Comparison of ENCODE assay signal across 1 cellular context in the genomic region with DNA sequence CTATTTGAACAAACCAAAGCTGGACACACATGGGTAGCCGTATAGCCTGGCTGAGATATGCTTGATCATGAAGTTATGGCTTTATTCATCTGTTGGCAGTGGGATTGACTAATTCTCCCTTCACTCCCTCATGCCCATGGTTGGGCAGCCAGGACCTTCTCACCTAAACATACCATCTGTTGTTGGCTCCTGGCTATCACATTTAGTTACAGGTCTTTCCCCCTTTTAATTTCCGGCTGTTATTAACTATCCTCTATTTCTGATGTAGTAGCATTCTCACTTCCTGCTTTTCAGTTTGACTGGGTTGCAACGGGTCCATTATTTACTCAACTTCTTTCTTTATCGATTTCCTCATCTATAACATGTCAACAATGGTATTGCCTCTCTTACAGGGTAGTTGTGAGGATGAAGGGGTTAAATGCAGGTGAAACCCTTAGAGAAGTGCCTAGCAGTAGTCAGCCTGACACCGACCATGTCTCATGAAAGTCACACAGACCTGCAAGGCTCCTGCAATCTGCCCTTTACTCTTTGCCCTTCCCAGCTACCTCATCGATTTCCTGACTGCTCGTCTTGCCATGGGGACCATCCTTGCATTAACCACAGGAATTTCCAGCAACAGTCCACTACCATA.
TF ChIP-seq lines count a peak whose summit lies in the region.

No MANE protein-coding gene starts in this region.

TF ChIP-seq in GM12878, 131 proteins besides CTCF, POLR2A, EP300 and RAD21 (continued from another document):
- TF ChIP-seq, protein P1, sequence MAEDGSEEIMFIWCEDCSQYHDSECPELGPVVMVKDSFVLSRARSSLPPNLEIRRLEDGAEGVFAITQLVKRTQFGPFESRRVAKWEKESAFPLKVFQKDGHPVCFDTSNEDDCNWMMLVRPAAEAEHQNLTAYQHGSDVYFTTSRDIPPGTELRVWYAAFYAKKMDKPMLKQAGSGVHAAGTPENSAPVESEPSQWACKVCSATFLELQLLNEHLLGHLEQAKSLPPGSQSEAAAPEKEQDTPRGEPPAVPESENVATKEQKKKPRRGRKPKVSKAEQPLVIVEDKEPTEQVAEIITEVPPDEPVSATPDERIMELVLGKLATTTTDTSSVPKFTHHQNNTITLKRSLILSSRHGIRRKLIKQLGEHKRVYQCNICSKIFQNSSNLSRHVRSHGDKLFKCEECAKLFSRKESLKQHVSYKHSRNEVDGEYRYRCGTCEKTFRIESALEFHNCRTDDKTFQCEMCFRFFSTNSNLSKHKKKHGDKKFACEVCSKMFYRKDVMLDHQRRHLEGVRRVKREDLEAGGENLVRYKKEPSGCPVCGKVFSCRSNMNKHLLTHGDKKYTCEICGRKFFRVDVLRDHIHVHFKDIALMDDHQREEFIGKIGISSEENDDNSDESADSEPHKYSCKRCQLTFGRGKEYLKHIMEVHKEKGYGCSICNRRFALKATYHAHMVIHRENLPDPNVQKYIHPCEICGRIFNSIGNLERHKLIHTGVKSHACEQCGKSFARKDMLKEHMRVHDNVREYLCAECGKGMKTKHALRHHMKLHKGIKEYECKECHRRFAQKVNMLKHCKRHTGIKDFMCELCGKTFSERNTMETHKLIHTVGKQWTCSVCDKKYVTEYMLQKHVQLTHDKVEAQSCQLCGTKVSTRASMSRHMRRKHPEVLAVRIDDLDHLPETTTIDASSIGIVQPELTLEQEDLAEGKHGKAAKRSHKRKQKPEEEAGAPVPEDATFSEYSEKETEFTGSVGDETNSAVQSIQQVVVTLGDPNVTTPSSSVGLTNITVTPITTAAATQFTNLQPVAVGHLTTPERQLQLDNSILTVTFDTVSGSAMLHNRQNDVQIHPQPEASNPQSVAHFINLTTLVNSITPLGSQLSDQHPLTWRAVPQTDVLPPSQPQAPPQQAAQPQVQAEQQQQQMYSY (CRISPR knock-in tag; IDR thresholded peaks at IDR 0.05), result no peak
- TF ChIP-seq, protein P2, sequence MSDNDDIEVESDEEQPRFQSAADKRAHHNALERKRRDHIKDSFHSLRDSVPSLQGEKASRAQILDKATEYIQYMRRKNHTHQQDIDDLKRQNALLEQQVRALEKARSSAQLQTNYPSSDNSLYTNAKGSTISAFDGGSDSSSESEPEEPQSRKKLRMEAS (IDR thresholded peaks at IDR 0.05; ENCODE audit: low read depth, low read length), result no peak
- TF ChIP-seq, protein P3, sequence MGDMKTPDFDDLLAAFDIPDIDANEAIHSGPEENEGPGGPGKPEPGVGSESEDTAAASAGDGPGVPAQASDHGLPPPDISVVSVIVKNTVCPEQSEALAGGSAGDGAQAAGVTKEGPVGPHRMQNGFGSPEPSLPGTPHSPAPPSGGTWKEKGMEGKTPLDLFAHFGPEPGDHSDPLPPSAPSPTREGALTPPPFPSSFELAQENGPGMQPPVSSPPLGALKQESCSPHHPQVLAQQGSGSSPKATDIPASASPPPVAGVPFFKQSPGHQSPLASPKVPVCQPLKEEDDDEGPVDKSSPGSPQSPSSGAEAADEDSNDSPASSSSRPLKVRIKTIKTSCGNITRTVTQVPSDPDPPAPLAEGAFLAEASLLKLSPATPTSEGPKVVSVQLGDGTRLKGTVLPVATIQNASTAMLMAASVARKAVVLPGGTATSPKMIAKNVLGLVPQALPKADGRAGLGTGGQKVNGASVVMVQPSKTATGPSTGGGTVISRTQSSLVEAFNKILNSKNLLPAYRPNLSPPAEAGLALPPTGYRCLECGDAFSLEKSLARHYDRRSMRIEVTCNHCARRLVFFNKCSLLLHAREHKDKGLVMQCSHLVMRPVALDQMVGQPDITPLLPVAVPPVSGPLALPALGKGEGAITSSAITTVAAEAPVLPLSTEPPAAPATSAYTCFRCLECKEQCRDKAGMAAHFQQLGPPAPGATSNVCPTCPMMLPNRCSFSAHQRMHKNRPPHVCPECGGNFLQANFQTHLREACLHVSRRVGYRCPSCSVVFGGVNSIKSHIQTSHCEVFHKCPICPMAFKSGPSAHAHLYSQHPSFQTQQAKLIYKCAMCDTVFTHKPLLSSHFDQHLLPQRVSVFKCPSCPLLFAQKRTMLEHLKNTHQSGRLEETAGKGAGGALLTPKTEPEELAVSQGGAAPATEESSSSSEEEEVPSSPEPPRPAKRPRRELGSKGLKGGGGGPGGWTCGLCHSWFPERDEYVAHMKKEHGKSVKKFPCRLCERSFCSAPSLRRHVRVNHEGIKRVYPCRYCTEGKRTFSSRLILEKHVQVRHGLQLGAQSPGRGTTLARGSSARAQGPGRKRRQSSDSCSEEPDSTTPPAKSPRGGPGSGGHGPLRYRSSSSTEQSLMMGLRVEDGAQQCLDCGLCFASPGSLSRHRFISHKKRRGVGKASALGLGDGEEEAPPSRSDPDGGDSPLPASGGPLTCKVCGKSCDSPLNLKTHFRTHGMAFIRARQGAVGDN (IDR thresholded peaks at IDR 0.05), result no peak
- TF ChIP-seq CBFB (IDR thresholded peaks at IDR 0.05; ENCODE audit: low read depth) (no peak), SUPT20H (IDR thresholded peaks at IDR 0.05; ENCODE audit: borderline replicate concordance, control insufficient read depth, low read depth, low read length) (no peak), ETV6 (conservative IDR thresholded peaks at IDR 0.05 in 1 of 2, IDR thresholded peaks at IDR 0.05 in 1 of 2; ENCODE audit: borderline replicate concordance in 1 of 2, low read depth in 1 of 2) (peak in 1 of 2 experiments; percentile 63; a peak in 1 of 4 replicates), POLR2AphosphoS2 (IDR thresholded peaks at IDR 0.05; ENCODE audit: low read depth, low read length) (no peak), TCF3 (IDR thresholded peaks at IDR 0.05; ENCODE audit: borderline replicate concordance, insufficient read depth, low read depth, low read length) (0 out of 2 replicates have a peak, but pooled peaks have one; percentile 41), FOS (IDR thresholded peaks at IDR 0.05; ENCODE audit: borderline replicate concordance, extremely low read depth, insufficient read length) (no peak), KAT2A (conservative IDR thresholded peaks at IDR 0.05; ENCODE audit: control insufficient read depth, low read depth, low read length) (no peak), EZH2 (IDR thresholded peaks at IDR 0.05; ENCODE audit: borderline replicate concordance, control insufficient read depth, low read depth, low read length) (no peak), TCF12 (IDR thresholded peaks at IDR 0.05; ENCODE audit: low read depth, low read length) (no peak), HDAC6 (IDR thresholded peaks at IDR 0.05; ENCODE audit: unreplicated experiment) (no peak), WRNIP1 (IDR thresholded peaks at IDR 0.05; ENCODE audit: borderline replicate concordance, low read depth, low read length) (no peak), RELA (IDR thresholded peaks at IDR 0.05; ENCODE audit: borderline replicate concordance, partially characterized antibody) (no peak), SMAD1 (IDR thresholded peaks at IDR 0.05; ENCODE audit: low read depth, partially characterized antibody) (no peak), CHD2 (IDR thresholded peaks at IDR 0.05; ENCODE audit: borderline replicate concordance, low read depth, low read length) (no peak), STAT3 (IDR thresholded peaks at IDR 0.05; ENCODE audit: low read depth, low read length) (no peak)
- TF ChIP-seq, protein P4, sequence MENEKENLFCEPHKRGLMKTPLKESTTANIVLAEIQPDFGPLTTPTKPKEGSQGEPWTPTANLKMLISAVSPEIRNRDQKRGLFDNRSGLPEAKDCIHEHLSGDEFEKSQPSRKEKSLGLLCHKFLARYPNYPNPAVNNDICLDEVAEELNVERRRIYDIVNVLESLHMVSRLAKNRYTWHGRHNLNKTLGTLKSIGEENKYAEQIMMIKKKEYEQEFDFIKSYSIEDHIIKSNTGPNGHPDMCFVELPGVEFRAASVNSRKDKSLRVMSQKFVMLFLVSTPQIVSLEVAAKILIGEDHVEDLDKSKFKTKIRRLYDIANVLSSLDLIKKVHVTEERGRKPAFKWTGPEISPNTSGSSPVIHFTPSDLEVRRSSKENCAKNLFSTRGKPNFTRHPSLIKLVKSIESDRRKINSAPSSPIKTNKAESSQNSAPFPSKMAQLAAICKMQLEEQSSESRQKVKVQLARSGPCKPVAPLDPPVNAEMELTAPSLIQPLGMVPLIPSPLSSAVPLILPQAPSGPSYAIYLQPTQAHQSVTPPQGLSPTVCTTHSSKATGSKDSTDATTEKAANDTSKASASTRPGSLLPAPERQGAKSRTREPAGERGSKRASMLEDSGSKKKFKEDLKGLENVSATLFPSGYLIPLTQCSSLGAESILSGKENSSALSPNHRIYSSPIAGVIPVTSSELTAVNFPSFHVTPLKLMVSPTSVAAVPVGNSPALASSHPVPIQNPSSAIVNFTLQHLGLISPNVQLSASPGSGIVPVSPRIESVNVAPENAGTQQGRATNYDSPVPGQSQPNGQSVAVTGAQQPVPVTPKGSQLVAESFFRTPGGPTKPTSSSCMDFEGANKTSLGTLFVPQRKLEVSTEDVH (IDR thresholded peaks at IDR 0.05; ENCODE audit: low read depth, partially characterized antibody), result no peak
- TF ChIP-seq, protein P5, sequence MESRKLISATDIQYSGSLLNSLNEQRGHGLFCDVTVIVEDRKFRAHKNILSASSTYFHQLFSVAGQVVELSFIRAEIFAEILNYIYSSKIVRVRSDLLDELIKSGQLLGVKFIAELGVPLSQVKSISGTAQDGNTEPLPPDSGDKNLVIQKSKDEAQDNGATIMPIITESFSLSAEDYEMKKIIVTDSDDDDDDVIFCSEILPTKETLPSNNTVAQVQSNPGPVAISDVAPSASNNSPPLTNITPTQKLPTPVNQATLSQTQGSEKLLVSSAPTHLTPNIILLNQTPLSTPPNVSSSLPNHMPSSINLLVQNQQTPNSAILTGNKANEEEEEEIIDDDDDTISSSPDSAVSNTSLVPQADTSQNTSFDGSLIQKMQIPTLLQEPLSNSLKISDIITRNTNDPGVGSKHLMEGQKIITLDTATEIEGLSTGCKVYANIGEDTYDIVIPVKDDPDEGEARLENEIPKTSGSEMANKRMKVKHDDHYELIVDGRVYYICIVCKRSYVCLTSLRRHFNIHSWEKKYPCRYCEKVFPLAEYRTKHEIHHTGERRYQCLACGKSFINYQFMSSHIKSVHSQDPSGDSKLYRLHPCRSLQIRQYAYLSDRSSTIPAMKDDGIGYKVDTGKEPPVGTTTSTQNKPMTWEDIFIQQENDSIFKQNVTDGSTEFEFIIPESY (IDR thresholded peaks at IDR 0.05), result no peak
- TF ChIP-seq, protein P6, sequence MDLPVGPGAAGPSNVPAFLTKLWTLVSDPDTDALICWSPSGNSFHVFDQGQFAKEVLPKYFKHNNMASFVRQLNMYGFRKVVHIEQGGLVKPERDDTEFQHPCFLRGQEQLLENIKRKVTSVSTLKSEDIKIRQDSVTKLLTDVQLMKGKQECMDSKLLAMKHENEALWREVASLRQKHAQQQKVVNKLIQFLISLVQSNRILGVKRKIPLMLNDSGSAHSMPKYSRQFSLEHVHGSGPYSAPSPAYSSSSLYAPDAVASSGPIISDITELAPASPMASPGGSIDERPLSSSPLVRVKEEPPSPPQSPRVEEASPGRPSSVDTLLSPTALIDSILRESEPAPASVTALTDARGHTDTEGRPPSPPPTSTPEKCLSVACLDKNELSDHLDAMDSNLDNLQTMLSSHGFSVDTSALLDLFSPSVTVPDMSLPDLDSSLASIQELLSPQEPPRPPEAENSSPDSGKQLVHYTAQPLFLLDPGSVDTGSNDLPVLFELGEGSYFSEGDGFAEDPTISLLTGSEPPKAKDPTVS (IDR thresholded peaks at IDR 0.05; ENCODE audit: low read depth, low read length), result no peak
- TF ChIP-seq, protein P7, sequence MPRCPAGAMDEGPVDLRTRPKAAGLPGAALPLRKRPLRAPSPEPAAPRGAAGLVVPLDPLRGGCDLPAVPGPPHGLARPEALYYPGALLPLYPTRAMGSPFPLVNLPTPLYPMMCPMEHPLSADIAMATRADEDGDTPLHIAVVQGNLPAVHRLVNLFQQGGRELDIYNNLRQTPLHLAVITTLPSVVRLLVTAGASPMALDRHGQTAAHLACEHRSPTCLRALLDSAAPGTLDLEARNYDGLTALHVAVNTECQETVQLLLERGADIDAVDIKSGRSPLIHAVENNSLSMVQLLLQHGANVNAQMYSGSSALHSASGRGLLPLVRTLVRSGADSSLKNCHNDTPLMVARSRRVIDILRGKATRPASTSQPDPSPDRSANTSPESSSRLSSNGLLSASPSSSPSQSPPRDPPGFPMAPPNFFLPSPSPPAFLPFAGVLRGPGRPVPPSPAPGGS (IDR thresholded peaks at IDR 0.05; ENCODE audit: borderline replicate concordance, insufficient read depth, low read depth, low read length, poor library complexity, severe bottlenecking), result no peak
